31 cellular contexts compared by ENCODE assay signal in genomic region chr16:85518398-85519049, GRCh38.
"Had no signal": no experiment of that assay in that cellular context is flagged by ENCODE, and none has a peak within 500 bp of the region (broad histone marks: within the 10 kb centered on the region; RNA-seq: fewer than 3 reads in every experiment).

No MANE protein-coding gene starts in this region.

- H3K27ac Mint-ChIP-seq: activated CD4-positive, alpha-beta memory T cell treated with anti-CD3 and anti-CD28 coated beads for 36 hours; activated naive CD4-positive, alpha-beta T cell treated with anti-CD3 and anti-CD28 coated beads for 36 hours; activated naive CD8-positive, alpha-beta T cell treated with anti-CD3 and anti-CD28 coated beads for 36 hours; activated T-helper 1 cell treated with anti-CD3 and anti-CD28 coated beads, Interleukin-12 subunit alpha, Interleukin-12 subunit beta, Interleukin-2, Interleukin-4 antibody, amounts not matched to agents 30 ng/mL and 10 ng/mL and 1 ng/mL, durations not matched to agents 14 hours and 24 hours and 36 hours; endodermal cell; memory B cell; T-helper 17 cell; type B pancreatic cell had no signal

- ATAC-seq: activated CD4-positive, CD25-positive, alpha-beta regulatory T cell treated with anti-CD3 and anti-CD28 coated beads, Interleukin-2, amount 50 U/mL, for 24 hours; body of pancreas; esophagus mucosa; left lobe of liver; psoas muscle; T-helper 17 cell had no signal

- H3K27me3 Mint-ChIP-seq: activated CD4-positive, alpha-beta memory T cell treated with anti-CD3 and anti-CD28 coated beads for 36 hours; activated naive CD8-positive, alpha-beta T cell treated with anti-CD3 and anti-CD28 coated beads for 36 hours; type B pancreatic cell had no signal

- H3K36me3 Mint-ChIP-seq: activated CD4-positive, alpha-beta memory T cell treated with anti-CD3 and anti-CD28 coated beads for 36 hours; activated naive CD8-positive, alpha-beta T cell treated with anti-CD3 and anti-CD28 coated beads for 36 hours; memory B cell had no signal

- H3K4me1 Mint-ChIP-seq: activated naive CD8-positive, alpha-beta T cell treated with anti-CD3 and anti-CD28 coated beads for 36 hours had no signal

- H3K4me3 Mint-ChIP-seq: activated CD4-positive, alpha-beta memory T cell treated with anti-CD3 and anti-CD28 coated beads for 36 hours; activated naive CD4-positive, alpha-beta T cell treated with anti-CD3 and anti-CD28 coated beads for 36 hours; activated naive CD8-positive, alpha-beta T cell treated with anti-CD3 and anti-CD28 coated beads for 36 hours; activated T-helper 1 cell treated with anti-CD3 and anti-CD28 coated beads, Interleukin-12 subunit alpha, Interleukin-12 subunit beta, Interleukin-2, Interleukin-4 antibody, amounts not matched to agents 30 ng/mL and 10 ng/mL and 1 ng/mL, durations not matched to agents 14 hours and 24 hours and 36 hours; endodermal cell; memory B cell; nephron; T-helper 17 cell; type B pancreatic cell had no signal

- H3K9me3 Mint-ChIP-seq: activated CD4-positive, alpha-beta memory T cell treated with anti-CD3 and anti-CD28 coated beads for 36 hours; activated naive CD4-positive, alpha-beta T cell treated with anti-CD3 and anti-CD28 coated beads for 36 hours; activated T-helper 1 cell treated with anti-CD3 and anti-CD28 coated beads, Interleukin-12 subunit alpha, Interleukin-12 subunit beta, Interleukin-2, Interleukin-4 antibody, amounts not matched to agents 30 ng/mL and 10 ng/mL and 1 ng/mL, durations not matched to agents 14 hours and 24 hours and 36 hours; nephron; type B pancreatic cell had no signal

- DNase-seq: activated CD4-positive, alpha-beta memory T cell treated with anti-CD3 and anti-CD28 coated beads for 36 hours; activated CD4-positive, alpha-beta T cell treated with anti-CD3 and anti-CD28 coated beads for 48 hours; activated CD8-positive, alpha-beta memory T cell treated with anti-CD3 and anti-CD28 coated beads, Interleukin-2, amount 50 U/mL, for 4 hours; activated effector memory CD4-positive, alpha-beta T cell treated with anti-CD3 and anti-CD28 coated beads, Interleukin-2, amount 50 U/mL, for 16 hours; activated naive CD4-positive, alpha-beta T cell treated with anti-CD3 and anti-CD28 coated beads for 36 hours; activated naive CD8-positive, alpha-beta T cell treated with anti-CD3 and anti-CD28 coated beads for 36 hours; activated T-cell treated with anti-CD3 and anti-CD28 coated beads, Interleukin-2, amount 50 U/mL, for 1 hour; adrenal gland; aorta; body of pancreas; cortex of kidney; endodermal cell; foreskin fibroblast; head of caudate nucleus; hippocampal formation; nucleus accumbens; psoas muscle; stimulated activated CD4-positive, alpha-beta T cell treated with anti-CD3 and anti-CD28 coated beads, Interleukin-15, amount 100 ng/mL, for 24 hours; stimulated activated CD4-positive, alpha-beta T cell treated with anti-CD3 and anti-CD28 coated beads, Interleukin-2, amount 100 ng/mL, for 24 hours; stimulated activated naive CD4-positive, alpha-beta T cell treated with Interleukin-2 at 50 U/mL for 16 hours; T-helper 17 cell; T1000; uterus; WERI-Rb-1 had no signal
